ENCODE assay signal across 13 cellular contexts in genomic region chr21:33025106-33025470, GRCh38. TPM values are rescaled to one million over a fixed set of nuclear protein-coding genes. Genes with fewer than 3 reads are reported as not detected.
A peak's percentile ranks its signal among the peaks of the same experiment; 100 is the strongest.
DNase-seq lines count a peak whose midpoint lies in the region; ATAC-seq and TF ChIP-seq lines count a peak whose summit lies in the region.
"Had no signal": no experiment of that assay in that cellular context is flagged by ENCODE, and none has a peak within 500 bp of the region (broad histone marks: within the 10 kb centered on the region; RNA-seq: fewer than 3 reads in every experiment).

No MANE protein-coding gene starts in this region.

- intact Hi-C loops in vagina (cut with DNase I), result no loop called here

- H3K27me3 ChIP-seq in vagina, result peaks cover 38% of the 10 kb centered on the region

- peaks cover 89% of the 10 kb centered on the region for H3K27me3 Mint-ChIP-seq in activated naive CD8-positive, alpha-beta T cell treated with anti-CD3 and anti-CD28 coated beads, Interleukin-2, amount 10 ng/mL, durations not matched to agents 7 days and 5 days
- H3K27me3 Mint-ChIP-seq in activated naive CD8-positive, alpha-beta T cell treated with anti-CD3 and anti-CD28 coated beads, Interleukin-2, amount 50 U/mL, for 24 hours, result peaks cover 88% of the 10 kb centered on the region
- H3K27me3 Mint-ChIP-seq in type B pancreatic cell, result peaks cover 89% of the 10 kb centered on the region

- no peak for ATAC-seq in activated naive CD8-positive, alpha-beta T cell treated with anti-CD3 and anti-CD28 coated beads, Interleukin-2, amount 10 ng/mL, durations not matched to agents 7 days and 5 days (ENCODE audit: low read depth)
- no peak for ATAC-seq in activated naive CD8-positive, alpha-beta T cell treated with anti-CD3 and anti-CD28 coated beads, Interleukin-2, amount 50 U/mL, for 24 hours
- no peak for ATAC-seq in GM21619 (IDR thresholded peaks at IDR 0.05; ENCODE audit: unreplicated experiment)
- ATAC-seq: foreskin keratinocyte, Right ventricle myocardium inferior had no signal

- H3K4me1 ChIP-seq in vagina, result peaks cover 54% of the 10 kb centered on the region
- H3K4me1 ChIP-seq: foreskin keratinocyte had no signal

- no peak for TF ChIP-seq POLR2A in vagina (IDR thresholded peaks at IDR 0.05)

- H3K4me3 ChIP-seq in vagina, result no peak overlapping the region
- H3K4me3 ChIP-seq: thyroid gland had no signal

- POLR2A ChIA-PET in activated naive CD8-positive, alpha-beta T cell treated with anti-CD3 and anti-CD28 coated beads, Interleukin-2, amount 10 ng/mL, durations not matched to agents 7 days and 5 days (lab: Charles Lee), result no interaction called here

- H3K36me3 ChIP-seq in vagina, result no peaks in the 10 kb centered on the region
- H3K36me3 ChIP-seq: thyroid gland had no signal

- H3K9me3 Mint-ChIP-seq in activated naive CD8-positive, alpha-beta T cell treated with anti-CD3 and anti-CD28 coated beads, Interleukin-2, amount 10 ng/mL, durations not matched to agents 7 days and 5 days, result no peaks in the 10 kb centered on the region
- H3K9me3 Mint-ChIP-seq in activated naive CD8-positive, alpha-beta T cell treated with anti-CD3 and anti-CD28 coated beads, Interleukin-2, amount 50 U/mL, for 24 hours, result no peaks in the 10 kb centered on the region
- H3K9me3 Mint-ChIP-seq in type B pancreatic cell, result no peaks in the 10 kb centered on the region

- DNase-seq in activated naive CD8-positive, alpha-beta T cell treated with anti-CD3 and anti-CD28 coated beads, Interleukin-2, amount 10 ng/mL, durations not matched to agents 7 days and 5 days, result peak; percentile 37
- DNase-seq in activated naive CD8-positive, alpha-beta T cell treated with anti-CD3 and anti-CD28 coated beads, Interleukin-2, amount 50 U/mL, for 24 hours, result no peak
- DNase-seq in UCSD-AML1 (lab: John Stamatoyannopoulos, UW; ENCODE audit: unreplicated experiment) (peak; percentile 41), islet precursor cell (peak; percentile 70), type B pancreatic cell (ENCODE audit: extremely low spot score, unreplicated experiment) (no peak), vagina (ENCODE audit: extremely low spot score in 2 of 2) (no peak), GM03348 (ENCODE audit: low spot score) (no peak)
- DNase-seq: CD8-positive, alpha-beta memory T cell; foreskin keratinocyte; NCI-H146; thyroid gland had no signal

- H3K36me3 Mint-ChIP-seq in activated naive CD8-positive, alpha-beta T cell treated with anti-CD3 and anti-CD28 coated beads, Interleukin-2, amount 10 ng/mL, durations not matched to agents 7 days and 5 days, result peaks cover 6% of the 10 kb centered on the region
- no peaks in the 10 kb centered on the region for H3K36me3 Mint-ChIP-seq in activated naive CD8-positive, alpha-beta T cell treated with anti-CD3 and anti-CD28 coated beads, Interleukin-2, amount 50 U/mL, for 24 hours (ENCODE audit: low read depth)
- no peaks in the 10 kb centered on the region for H3K36me3 Mint-ChIP-seq in type B pancreatic cell
- H3K36me3 Mint-ChIP-seq: CD8-positive, alpha-beta memory T cell had no signal

- TF ChIP-seq CTCF in type B pancreatic cell (conservative IDR thresholded peaks at IDR 0.05) (peak; percentile 59), vagina (IDR thresholded peaks at IDR 0.05) (no peak)

- no peak overlapping the region for H3K27ac ChIP-seq in vagina
- H3K27ac ChIP-seq: foreskin keratinocyte, thyroid gland had no signal

- H3K4me3 Mint-ChIP-seq in activated naive CD8-positive, alpha-beta T cell treated with anti-CD3 and anti-CD28 coated beads, Interleukin-2, amount 10 ng/mL, durations not matched to agents 7 days and 5 days, result peak overlapping the region; percentile 25
- H3K4me3 Mint-ChIP-seq in activated naive CD8-positive, alpha-beta T cell treated with anti-CD3 and anti-CD28 coated beads, Interleukin-2, amount 50 U/mL, for 24 hours, result no peak overlapping the region
- H3K4me3 Mint-ChIP-seq in type B pancreatic cell, result peak overlapping the region; percentile 89

- H3K27ac Mint-ChIP-seq in activated naive CD8-positive, alpha-beta T cell treated with anti-CD3 and anti-CD28 coated beads, Interleukin-2, amount 10 ng/mL, durations not matched to agents 7 days and 5 days, result no peak overlapping the region
- no peak overlapping the region for H3K27ac Mint-ChIP-seq in activated naive CD8-positive, alpha-beta T cell treated with anti-CD3 and anti-CD28 coated beads, Interleukin-2, amount 50 U/mL, for 24 hours
- H3K27ac Mint-ChIP-seq in type B pancreatic cell, result no peak overlapping the region

- no peaks in the 10 kb centered on the region for H3K9me3 ChIP-seq in vagina
- H3K9me3 ChIP-seq: thyroid gland had no signal

- H3K4me1 Mint-ChIP-seq in activated naive CD8-positive, alpha-beta T cell treated with anti-CD3 and anti-CD28 coated beads, Interleukin-2, amount 10 ng/mL, durations not matched to agents 7 days and 5 days, result peaks cover 26% of the 10 kb centered on the region
- peaks cover 48% of the 10 kb centered on the region for H3K4me1 Mint-ChIP-seq in activated naive CD8-positive, alpha-beta T cell treated with anti-CD3 and anti-CD28 coated beads, Interleukin-2, amount 50 U/mL, for 24 hours
- H3K4me1 Mint-ChIP-seq in type B pancreatic cell (ENCODE audit: unreplicated experiment), result peaks cover 11% of the 10 kb centered on the region

RNA-seq across cellular contexts. Expression of gene OLIG2, which starts 0.6 kb away (rescaled TPM):
- total RNA-seq in activated naive CD8-positive, alpha-beta T cell treated with anti-CD3 and anti-CD28 coated beads, Interleukin-2, amount 10 ng/mL, durations not matched to agents 7 days and 5 days, result not detected
- total RNA-seq in type B pancreatic cell (ENCODE audit: low replicate concordance), result 1.4 TPM in 1 of 2 replicates, not detected in the other
- not detected for total RNA-seq in vagina
- total RNA-seq: CD8-positive, alpha-beta memory T cell; foreskin keratinocyte; Right ventricle myocardium inferior had no signal

RNA-seq across cellular contexts. Expression of gene OLIG1, which starts 44.9 kb away (rescaled TPM):
- total RNA-seq in activated naive CD8-positive, alpha-beta T cell treated with anti-CD3 and anti-CD28 coated beads, Interleukin-2, amount 10 ng/mL, durations not matched to agents 7 days and 5 days, result not detected
- total RNA-seq in type B pancreatic cell (ENCODE audit: low replicate concordance) (2.0 and 2.8 TPM in 2 replicates), vagina (not detected)
- total RNA-seq: CD8-positive, alpha-beta memory T cell; foreskin keratinocyte; thyroid gland had no signal

Comparison
In these comparisons a context has a peak if more than half of its experiments do, and no peak if none do; other contexts are left out.
1. DNase-seq: peak in activated naive CD8-positive, alpha-beta T cell treated with anti-CD3 and anti-CD28 coated beads, Interleukin-2, amount 10 ng/mL, durations not matched to agents 7 days and 5 days (single experiment), UCSD-AML1 (single experiment) and islet precursor cell (single experiment); none in activated naive CD8-positive, alpha-beta T cell treated with anti-CD3 and anti-CD28 coated beads, Interleukin-2, amount 50 U/mL, for 24 hours (single experiment), type B pancreatic cell (single experiment), vagina (0 of 2) and GM03348 (single experiment).